In the genomic region with DNA sequence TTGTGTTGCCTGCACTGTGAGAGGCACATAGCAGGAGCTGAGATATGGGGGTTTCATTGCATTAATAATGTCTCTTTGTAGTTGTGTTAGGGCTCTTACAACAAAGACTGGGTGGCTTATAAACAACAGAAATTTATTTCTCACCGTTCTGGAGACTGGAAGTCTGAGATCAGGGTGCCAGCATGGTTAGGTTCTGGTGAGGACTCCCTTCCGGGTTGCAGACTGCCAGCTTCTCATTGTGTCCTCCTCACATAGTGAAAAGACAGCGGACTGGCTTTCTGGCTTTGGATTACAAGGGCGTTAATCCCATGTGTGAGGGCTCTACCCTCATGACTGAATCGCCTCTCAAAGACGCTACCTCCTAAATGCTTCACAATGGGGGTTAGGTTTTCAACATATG, we compare ENCODE assay signal across 33 cellular contexts. TPM values are rescaled to one million over a fixed set of nuclear protein-coding genes. Genes with fewer than 3 reads are reported as not detected.
"Had no signal": no experiment of that assay in that cellular context is flagged by ENCODE, and none has a peak within 500 bp of the region (broad histone marks: within the 10 kb centered on the region; RNA-seq: fewer than 3 reads in every experiment).

No MANE protein-coding gene starts in this region.

- ATAC-seq: activated CD4-positive, alpha-beta T cell treated with anti-CD3 and anti-CD28 coated beads for 36 hours; activated CD8-positive, alpha-beta memory T cell treated with anti-CD3 and anti-CD28 coated beads, Interleukin-2, amount 10 ng/mL, durations not matched to agents 7 days and 5 days; activated CD8-positive, alpha-beta T cell treated with anti-CD3 and anti-CD28 coated beads, Interleukin-2, amount 10 ng/mL, durations not matched to agents 7 days and 5 days; activated naive CD8-positive, alpha-beta T cell treated with anti-CD3 and anti-CD28 coated beads, Interleukin-2, amount 50 U/mL, for 24 hours; body of pancreas; effector memory CD8-positive, alpha-beta T cell; foreskin keratinocyte; gastrocnemius medialis; heart left ventricle had no signal

- H3K9me3 Mint-ChIP-seq: activated CD4-positive, alpha-beta memory T cell treated with anti-CD3 and anti-CD28 coated beads for 36 hours; activated CD4-positive, alpha-beta T cell treated with anti-CD3 and anti-CD28 coated beads, Interleukin-2, amount 10 ng/mL, durations not matched to agents 24 days and 14 days; activated naive CD4-positive, alpha-beta T cell treated with anti-CD3 and anti-CD28 coated beads for 36 hours; activated naive CD4-positive, alpha-beta T cell treated with anti-CD3 and anti-CD28 coated beads, Interleukin-2, amount 50 U/mL, for 24 hours; activated naive CD8-positive, alpha-beta T cell treated with anti-CD3 and anti-CD28 coated beads for 36 hours; activated naive CD8-positive, alpha-beta T cell treated with anti-CD3 and anti-CD28 coated beads, Interleukin-2, amount 50 U/mL, for 24 hours; activated T-helper 1 cell treated with anti-CD3 and anti-CD28 coated beads, Interleukin-12 subunit alpha, Interleukin-12 subunit beta, Interleukin-2, Interleukin-4 antibody, amounts not matched to agents 30 ng/mL and 10 ng/mL and 1 ng/mL, durations not matched to agents 14 hours and 24 hours and 36 hours; activated T-helper 2 cell treated with anti-CD3 and anti-CD28 coated beads, Interferon-gamma antibody, Interleukin-2, Interleukin-4, amounts not matched to agents 10 μg/mL and 5 μg/mL and 100 μg/mL, durations not matched to agents 14 hours and 24 hours and 36 hours had no signal

- H3K27ac ChIP-seq: adrenal gland, body of pancreas, foreskin keratinocyte, gastrocnemius medialis, heart left ventricle had no signal

- H3K4me3 Mint-ChIP-seq: activated CD4-positive, alpha-beta memory T cell treated with anti-CD3 and anti-CD28 coated beads for 36 hours; activated CD4-positive, alpha-beta T cell treated with anti-CD3 and anti-CD28 coated beads for 36 hours; activated CD4-positive, alpha-beta T cell treated with anti-CD3 and anti-CD28 coated beads, Interleukin-2, amount 10 ng/mL, durations not matched to agents 24 days and 14 days; activated CD8-positive, alpha-beta memory T cell treated with anti-CD3 and anti-CD28 coated beads, Interleukin-2, amount 10 ng/mL, durations not matched to agents 7 days and 5 days; activated CD8-positive, alpha-beta T cell treated with anti-CD3 and anti-CD28 coated beads, Interleukin-2, amount 10 ng/mL, durations not matched to agents 7 days and 5 days; activated naive CD4-positive, alpha-beta T cell treated with anti-CD3 and anti-CD28 coated beads for 36 hours; activated naive CD4-positive, alpha-beta T cell treated with anti-CD3 and anti-CD28 coated beads, Interleukin-2, amount 50 U/mL, for 24 hours; activated naive CD8-positive, alpha-beta T cell treated with anti-CD3 and anti-CD28 coated beads for 36 hours; activated naive CD8-positive, alpha-beta T cell treated with anti-CD3 and anti-CD28 coated beads, Interleukin-2, amount 50 U/mL, for 24 hours; activated T-helper 1 cell treated with anti-CD3 and anti-CD28 coated beads, Interleukin-12 subunit alpha, Interleukin-12 subunit beta, Interleukin-2, Interleukin-4 antibody, amounts not matched to agents 30 ng/mL and 10 ng/mL and 1 ng/mL, durations not matched to agents 14 hours and 24 hours and 36 hours; effector memory CD8-positive, alpha-beta T cell had no signal

- H3K4me1 Mint-ChIP-seq: activated CD4-positive, alpha-beta T cell treated with anti-CD3 and anti-CD28 coated beads for 36 hours; activated CD4-positive, alpha-beta T cell treated with anti-CD3 and anti-CD28 coated beads, Interleukin-2, amount 10 ng/mL, durations not matched to agents 24 days and 14 days; activated CD8-positive, alpha-beta memory T cell treated with anti-CD3 and anti-CD28 coated beads, Interleukin-2, amount 10 ng/mL, durations not matched to agents 7 days and 5 days; activated naive CD4-positive, alpha-beta T cell treated with anti-CD3 and anti-CD28 coated beads, Interleukin-2, amount 50 U/mL, for 24 hours; activated naive CD8-positive, alpha-beta T cell treated with anti-CD3 and anti-CD28 coated beads for 36 hours; activated naive CD8-positive, alpha-beta T cell treated with anti-CD3 and anti-CD28 coated beads, Interleukin-2, amount 50 U/mL, for 24 hours had no signal

- DNase-seq: activated CD4-positive, alpha-beta memory T cell treated with anti-CD3 and anti-CD28 coated beads for 36 hours; activated CD4-positive, alpha-beta T cell treated with anti-CD3 and anti-CD28 coated beads for 36 hours; activated CD4-positive, alpha-beta T cell treated with anti-CD3 and anti-CD28 coated beads, Interleukin-2, amount 10 ng/mL, durations not matched to agents 24 days and 14 days; activated CD4-positive, CD25-positive, alpha-beta regulatory T cell; activated CD4-positive, CD25-positive, alpha-beta regulatory T cell treated with anti-CD3 and anti-CD28 coated beads, Interleukin-2, amount 50 U/mL, for 72 hours; activated CD8-positive, alpha-beta memory T cell treated with anti-CD3 and anti-CD28 coated beads, Interleukin-2, amount 10 ng/mL, durations not matched to agents 7 days and 5 days; activated CD8-positive, alpha-beta memory T cell treated with anti-CD3 and anti-CD28 coated beads, Interleukin-2, amount 50 U/mL, for 4 hours; activated CD8-positive, alpha-beta T cell treated with anti-CD3 and anti-CD28 coated beads, Interleukin-2, amount 10 ng/mL, durations not matched to agents 7 days and 5 days; activated effector memory CD4-positive, alpha-beta T cell treated with anti-CD3 and anti-CD28 coated beads, Interleukin-2, amount 50 U/mL, for 16 hours; activated naive CD4-positive, alpha-beta T cell treated with anti-CD3 and anti-CD28 coated beads for 36 hours; activated naive CD8-positive, alpha-beta T cell treated with anti-CD3 and anti-CD28 coated beads for 36 hours; activated naive CD8-positive, alpha-beta T cell treated with anti-CD3 and anti-CD28 coated beads, Interleukin-2, amount 50 U/mL, for 24 hours; activated T-cell treated with anti-CD3 and anti-CD28 coated beads, Interleukin-2, amount 50 U/mL, for 1 hour; activated T-cell treated with anti-CD3 and anti-CD28 coated beads, Interleukin-2, amount 50 U/mL, for 48 hours; adrenal gland; amygdala; aorta; body of pancreas; caudate nucleus; cortex of kidney; dermis blood vessel endothelial cell; effector CD4-positive, alpha-beta T cell; effector memory CD8-positive, alpha-beta T cell; erythroblast; foreskin keratinocyte; gastrocnemius medialis; glutamatergic neuron; heart left ventricle had no signal

- H3K4me1 ChIP-seq: foreskin keratinocyte, heart left ventricle had no signal

- H3K9me3 ChIP-seq: adrenal gland, body of pancreas, esophagus muscularis mucosa, gastrocnemius medialis, heart left ventricle had no signal

- H3K27me3 ChIP-seq: adrenal gland, body of pancreas, esophagus muscularis mucosa, foreskin keratinocyte, gastrocnemius medialis, heart left ventricle had no signal

- H3K36me3 Mint-ChIP-seq: activated CD4-positive, alpha-beta memory T cell treated with anti-CD3 and anti-CD28 coated beads for 36 hours; activated CD8-positive, alpha-beta memory T cell treated with anti-CD3 and anti-CD28 coated beads, Interleukin-2, amount 10 ng/mL, durations not matched to agents 7 days and 5 days; activated naive CD4-positive, alpha-beta T cell treated with anti-CD3 and anti-CD28 coated beads, Interleukin-2, amount 50 U/mL, for 24 hours; activated naive CD8-positive, alpha-beta T cell treated with anti-CD3 and anti-CD28 coated beads for 36 hours had no signal

- H3K27ac Mint-ChIP-seq: activated CD4-positive, alpha-beta memory T cell treated with anti-CD3 and anti-CD28 coated beads for 36 hours; activated CD4-positive, alpha-beta T cell treated with anti-CD3 and anti-CD28 coated beads for 36 hours; activated CD4-positive, alpha-beta T cell treated with anti-CD3 and anti-CD28 coated beads, Interleukin-2, amount 10 ng/mL, durations not matched to agents 24 days and 14 days; activated CD8-positive, alpha-beta memory T cell treated with anti-CD3 and anti-CD28 coated beads, Interleukin-2, amount 10 ng/mL, durations not matched to agents 7 days and 5 days; activated CD8-positive, alpha-beta T cell treated with anti-CD3 and anti-CD28 coated beads, Interleukin-2, amount 10 ng/mL, durations not matched to agents 7 days and 5 days; activated naive CD4-positive, alpha-beta T cell treated with anti-CD3 and anti-CD28 coated beads for 36 hours; activated naive CD4-positive, alpha-beta T cell treated with anti-CD3 and anti-CD28 coated beads, Interleukin-2, amount 50 U/mL, for 24 hours; activated naive CD8-positive, alpha-beta T cell treated with anti-CD3 and anti-CD28 coated beads for 36 hours; activated naive CD8-positive, alpha-beta T cell treated with anti-CD3 and anti-CD28 coated beads, Interleukin-2, amount 50 U/mL, for 24 hours; activated T-helper 1 cell treated with anti-CD3 and anti-CD28 coated beads, Interleukin-12 subunit alpha, Interleukin-12 subunit beta, Interleukin-2, Interleukin-4 antibody, amounts not matched to agents 30 ng/mL and 10 ng/mL and 1 ng/mL, durations not matched to agents 14 hours and 24 hours and 36 hours; activated T-helper 2 cell treated with anti-CD3 and anti-CD28 coated beads, Interferon-gamma antibody, Interleukin-2, Interleukin-4, amounts not matched to agents 10 μg/mL and 5 μg/mL and 100 μg/mL, durations not matched to agents 14 hours and 24 hours and 36 hours; effector memory CD8-positive, alpha-beta T cell had no signal

RNA-seq across cellular contexts. Expression of a gene that starts 20.6 kb away (rescaled TPM):
- total RNA-seq: activated CD4-positive, alpha-beta memory T cell treated with anti-CD3 and anti-CD28 coated beads for 36 hours; activated CD4-positive, alpha-beta T cell treated with anti-CD3 and anti-CD28 coated beads for 36 hours; activated CD4-positive, alpha-beta T cell treated with anti-CD3 and anti-CD28 coated beads, Interleukin-2, amount 10 ng/mL, durations not matched to agents 24 days and 14 days; activated CD8-positive, alpha-beta memory T cell treated with anti-CD3 and anti-CD28 coated beads for 36 hours; activated CD8-positive, alpha-beta memory T cell treated with anti-CD3 and anti-CD28 coated beads, Interleukin-2, amount 10 ng/mL, durations not matched to agents 7 days and 5 days; activated CD8-positive, alpha-beta T cell treated with anti-CD3 and anti-CD28 coated beads, Interleukin-2, amount 10 ng/mL, durations not matched to agents 7 days and 5 days; activated naive CD4-positive, alpha-beta T cell treated with anti-CD3 and anti-CD28 coated beads for 36 hours; activated naive CD8-positive, alpha-beta T cell treated with anti-CD3 and anti-CD28 coated beads for 36 hours; activated T-helper 1 cell treated with anti-CD3 and anti-CD28 coated beads, Interleukin-12 subunit alpha, Interleukin-12 subunit beta, Interleukin-2, Interleukin-4 antibody, amounts not matched to agents 30 ng/mL and 10 ng/mL and 1 ng/mL, durations not matched to agents 14 hours and 24 hours and 36 hours; foreskin keratinocyte had no signal
